ENCODE assay signal across 13 cellular contexts in the genomic region with DNA sequence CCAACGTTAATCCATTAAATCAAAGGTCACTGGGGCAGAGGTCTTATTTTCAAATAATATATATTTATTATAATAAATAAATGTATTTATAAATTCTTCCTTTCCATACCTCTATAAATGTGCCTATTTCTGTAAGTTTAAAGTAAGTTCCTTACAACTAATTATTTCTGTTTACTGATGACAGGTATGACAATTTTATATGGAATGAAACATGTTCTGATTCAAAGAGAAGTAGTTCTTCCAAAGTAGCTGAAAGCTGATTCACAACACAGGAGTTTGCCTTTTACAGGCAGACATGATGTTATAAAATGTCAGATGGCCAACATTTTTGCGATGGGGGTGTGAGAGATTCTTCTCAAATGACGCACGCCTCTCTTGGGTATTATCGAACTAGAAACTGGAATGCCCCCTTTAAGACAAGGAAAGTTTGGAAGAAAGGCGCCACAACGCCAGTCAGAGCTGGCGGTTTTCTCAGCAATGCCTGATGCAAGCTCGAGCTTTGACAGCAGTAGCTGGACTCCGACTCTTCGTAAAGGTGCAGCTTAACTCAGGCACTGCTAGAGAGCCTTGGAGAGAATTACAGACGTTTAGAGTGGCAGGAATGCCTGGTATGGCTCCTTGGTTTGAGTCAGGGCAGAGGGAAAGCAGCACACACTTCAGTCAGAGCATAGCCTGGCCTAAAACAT.
DNase-seq lines count a peak whose midpoint lies in the region; ATAC-seq, FAIRE-seq and TF ChIP-seq lines count a peak whose summit lies in the region.
"Had no signal": no experiment of that assay in that cellular context is flagged by ENCODE, and none has a peak within 500 bp of the region (broad histone marks: within the 10 kb centered on the region; RNA-seq: fewer than 3 reads in every experiment).

No MANE protein-coding gene starts in this region.

- peak; percentile 80 for FAIRE-seq in HTR-8/SVneo (lab: Jason Lieb, UNC)
- FAIRE-seq: frontal cortex had no signal

- intact Hi-C loops in Calu3 (cut with micrococcal nuclease; ENCODE audit: unreplicated experiment) = no loop called here

- no peaks in the 10 kb centered on the region for H3K36me3 ChIP-seq in H7 (replicated peaks; ENCODE audit: control insufficient read depth, insufficient read depth, low read length)
- H3K36me3 ChIP-seq: uterus had no signal

- DNase-seq in ACHN = peak; percentile 80
- peak; percentile 84 for DNase-seq in HTR-8/SVneo (ENCODE audit: insufficient read length, low spot score)
- peak; percentile 31 for DNase-seq in epithelial cell of proximal tubule (ENCODE audit: low read depth)
- no peak for DNase-seq in nephron progenitor cell
- DNase-seq in Calu3 = no peak
- no peak for DNase-seq in H7
- DNase-seq in COLO829 (ENCODE audit: low spot score) = no peak
- DNase-seq: PC-9 had no signal

- H3K36me3 Mint-ChIP-seq in nephron progenitor cell (ENCODE audit: low read depth) (peaks cover 4% of the 10 kb centered on the region), Calu3 (ENCODE audit: insufficient read depth, unreplicated experiment) (no peaks in the 10 kb centered on the region)

- H3K27me3 ChIP-seq in H7 (ENCODE audit: control insufficient read depth, insufficient read depth, low read length) = no peaks in the 10 kb centered on the region
- H3K27me3 ChIP-seq: BLaER1, uterus had no signal

- H3K27ac Mint-ChIP-seq in nephron progenitor cell (peak overlapping the region; percentile 63), Calu3 (ENCODE audit: unreplicated experiment) (no peak overlapping the region)
- H3K27ac Mint-ChIP-seq: activated naive CD8-positive, alpha-beta T cell had no signal

- H3K4me3 Mint-ChIP-seq in nephron progenitor cell = no peak overlapping the region
- no peak overlapping the region for H3K4me3 Mint-ChIP-seq in Calu3 (ENCODE audit: low read depth, unreplicated experiment)
- H3K4me3 Mint-ChIP-seq: activated naive CD8-positive, alpha-beta T cell had no signal

- peaks cover 8% of the 10 kb centered on the region for H3K9me3 Mint-ChIP-seq in nephron progenitor cell
- no peaks in the 10 kb centered on the region for H3K9me3 Mint-ChIP-seq in Calu3 (ENCODE audit: low read depth, unreplicated experiment)

- no peak for TF ChIP-seq CTCF in epithelial cell of proximal tubule (conservative IDR thresholded peaks at IDR 0.05; ENCODE audit: low read depth, low read length)
- TF ChIP-seq CTCF in nephron progenitor cell (IDR thresholded peaks at IDR 0.05) = no peak
- no peak for TF ChIP-seq CTCF in Calu3 (IDR thresholded peaks at IDR 0.05; ENCODE audit: unreplicated experiment)

- in situ Hi-C loops in ACHN (cut with HindIII; ENCODE audit: low pct_ligation_motif_present, low pct_unique_long_range_greater_than_20kb, low sequenced_read_pairs) = no loop called here

- peaks cover 47% of the 10 kb centered on the region for H3K4me1 Mint-ChIP-seq in nephron progenitor cell
- H3K4me1 Mint-ChIP-seq in Calu3 (ENCODE audit: low read depth, unreplicated experiment) = no peaks in the 10 kb centered on the region

- BruUV-seq in Calu3 (replicated peaks; lab: Mats Ljungman, UMichigan) = no TSS peak

- H3K27me3 Mint-ChIP-seq in nephron progenitor cell (ENCODE audit: low read depth, poor library complexity) = no peaks in the 10 kb centered on the region
- no peaks in the 10 kb centered on the region for H3K27me3 Mint-ChIP-seq in Calu3 (ENCODE audit: unreplicated experiment)
- H3K27me3 Mint-ChIP-seq: activated naive CD8-positive, alpha-beta T cell had no signal

- no peak for ATAC-seq in HG02884 (IDR thresholded peaks at IDR 0.05; ENCODE audit: unreplicated experiment)

- H3K4me3 ChIP-seq in epithelial cell of proximal tubule (ENCODE audit: low read depth, low read length) (no peak overlapping the region), H7 (ENCODE audit: insufficient read depth, low read depth, low read length) (no peak overlapping the region)
- H3K4me3 ChIP-seq: BLaER1, PC-9, uterus had no signal

- CTCF ChIA-PET in Calu3 (lab: Charles Lee) = interaction anchor here (0.6 kb wide), 1 partner anchor 18 kb away, joined by 6 read pairs; no protein-coding TSS in a partner anchor

Comparison
In these comparisons a context has a peak if more than half of its experiments do, and no peak if none do; other contexts are left out.
1. DNase-seq: peak in ACHN (single experiment), HTR-8/SVneo (single experiment) and epithelial cell of proximal tubule (single experiment); none in nephron progenitor cell (single experiment), Calu3 (single experiment), H7 (single experiment) and COLO829 (single experiment).